23 cellular contexts compared by ENCODE assay signal in genomic region chr7:40749877-40750276, GRCh38.
DNase-seq lines count a peak whose midpoint lies in the region; ATAC-seq and TF ChIP-seq lines count a peak whose summit lies in the region.
"Had no signal": no experiment of that assay in that cellular context is flagged by ENCODE, and none has a peak within 500 bp of the region (broad histone marks: within the 10 kb centered on the region; RNA-seq: fewer than 3 reads in every experiment).

No MANE protein-coding gene starts in this region.

- H3K27me3 Mint-ChIP-seq in chondrocyte (ENCODE audit: low read depth), result no peaks in the 10 kb centered on the region
- H3K27me3 Mint-ChIP-seq: activated naive CD8-positive, alpha-beta T cell; natural killer cell treated with Interleukin-12 subunit alpha and Interleukin-12 subunit beta and Interleukin-15 and Interleukin-18, amount 100 ng/mL, for 72 hours had no signal

- H3K4me1 ChIP-seq in upper lobe of left lung, result no peaks in the 10 kb centered on the region
- H3K4me1 ChIP-seq: psoas muscle, upper lobe of right lung had no signal

- no peaks in the 10 kb centered on the region for H3K36me3 ChIP-seq in upper lobe of left lung
- H3K36me3 ChIP-seq: upper lobe of right lung had no signal

- H3K27ac Mint-ChIP-seq in chondrocyte (ENCODE audit: unreplicated experiment), result peak overlapping the region; percentile 67
- H3K27ac Mint-ChIP-seq: activated naive CD8-positive, alpha-beta T cell; natural killer cell treated with Interleukin-12 subunit alpha and Interleukin-12 subunit beta and Interleukin-15 and Interleukin-18, amount 100 ng/mL, for 72 hours; stimulated activated effector memory CD8-positive, alpha-beta T cell treated with anti-CD3 and anti-CD28 coated beads, Interleukin-12 subunit alpha, Interleukin-12 subunit beta, amount 100 ng/mL, for 72 hours had no signal

- peak; percentile 52 for DNase-seq in AG10803 (ENCODE audit: low read depth)
- DNase-seq in NCI-H226, result peak; percentile 40
- no peak for DNase-seq in chondrocyte (ENCODE audit: low spot score)
- peak; percentile 31 for DNase-seq in non-pigmented ciliary epithelial cell (ENCODE audit: low read depth)
- no peak for DNase-seq in stimulated activated CD4-positive, alpha-beta T cell treated with anti-CD3 and anti-CD28 coated beads, Interleukin-12 subunit alpha, Interleukin-12 subunit beta, amount 100 ng/mL, for 4 hours
- DNase-seq in stimulated activated naive CD4-positive, alpha-beta T cell treated with Interleukin-2 at 50 U/mL for 16 hours (lab: John Stamatoyannopoulos, UW), result no peak
- no peak for DNase-seq in upper lobe of left lung
- DNase-seq: ACHN; activated CD4-positive, CD25-positive, alpha-beta regulatory T cell; effector memory CD4-positive, alpha-beta T cell; hypothalamus; KG1; kidney; mesenchymal stem cell; NCI-H1092; NCI-H69; psoas muscle; T-helper 2 cell; upper lobe of right lung had no signal

- ATAC-seq in upper lobe of left lung (ENCODE audit: low FRiP score in 2 of 2) (no peak), HG02759 (IDR thresholded peaks at IDR 0.05; ENCODE audit: unreplicated experiment) (no peak)
- ATAC-seq: natural killer cell treated with Interleukin-12 subunit alpha and Interleukin-12 subunit beta and Interleukin-15 and Interleukin-18, amount 100 ng/mL, for 72 hours; psoas muscle; stimulated activated effector memory CD8-positive, alpha-beta T cell treated with anti-CD3 and anti-CD28 coated beads, Interleukin-12 subunit alpha, Interleukin-12 subunit beta, amount 100 ng/mL, for 72 hours; upper lobe of right lung had no signal

- no peaks in the 10 kb centered on the region for H3K9me3 Mint-ChIP-seq in chondrocyte (ENCODE audit: low read depth)
- H3K9me3 Mint-ChIP-seq: natural killer cell treated with Interleukin-12 subunit alpha and Interleukin-12 subunit beta and Interleukin-15 and Interleukin-18, amount 100 ng/mL, for 72 hours had no signal

- H3K4me3 Mint-ChIP-seq in chondrocyte (ENCODE audit: unreplicated experiment), result no peak overlapping the region
- H3K4me3 Mint-ChIP-seq: activated naive CD8-positive, alpha-beta T cell; natural killer cell treated with Interleukin-12 subunit alpha and Interleukin-12 subunit beta and Interleukin-15 and Interleukin-18, amount 100 ng/mL, for 72 hours; stimulated activated effector memory CD8-positive, alpha-beta T cell treated with anti-CD3 and anti-CD28 coated beads, Interleukin-12 subunit alpha, Interleukin-12 subunit beta, amount 100 ng/mL, for 72 hours had no signal

- TF ChIP-seq POLR2A in upper lobe of left lung (IDR thresholded peaks at IDR 0.05), result no peak

- no peaks in the 10 kb centered on the region for H3K27me3 ChIP-seq in upper lobe of left lung
- H3K27me3 ChIP-seq: upper lobe of right lung had no signal

- H3K4me1 Mint-ChIP-seq in chondrocyte (ENCODE audit: low read depth), result peaks cover 51% of the 10 kb centered on the region
- H3K4me1 Mint-ChIP-seq: stimulated activated effector memory CD8-positive, alpha-beta T cell treated with anti-CD3 and anti-CD28 coated beads, Interleukin-12 subunit alpha, Interleukin-12 subunit beta, amount 100 ng/mL, for 72 hours had no signal

- 82 to 88% methylated on average over 5 of the region's 5 CpGs for WGBS in upper lobe of left lung, 2 donors

- H3K27ac ChIP-seq in upper lobe of left lung, result no peak overlapping the region
- H3K27ac ChIP-seq: psoas muscle, upper lobe of right lung had no signal

- TF ChIP-seq CTCF in AG10803 (conservative IDR thresholded peaks at IDR 0.05; ENCODE audit: low read length), result no peak
- TF ChIP-seq CTCF in chondrocyte (IDR thresholded peaks at IDR 0.05), result no peak
- no peak for TF ChIP-seq CTCF in upper lobe of left lung (IDR thresholded peaks at IDR 0.05)

- no peak overlapping the region for H3K4me3 ChIP-seq in AG10803 (ENCODE audit: low read length)
- no peak overlapping the region for H3K4me3 ChIP-seq in upper lobe of left lung
- H3K4me3 ChIP-seq: psoas muscle, upper lobe of right lung had no signal

- H3K9me3 ChIP-seq in upper lobe of left lung, result no peaks in the 10 kb centered on the region
- H3K9me3 ChIP-seq: psoas muscle, upper lobe of right lung had no signal

- H3K36me3 Mint-ChIP-seq in chondrocyte (ENCODE audit: low read depth), result peaks cover 3% of the 10 kb centered on the region
- H3K36me3 Mint-ChIP-seq: natural killer cell treated with Interleukin-12 subunit alpha and Interleukin-12 subunit beta and Interleukin-15 and Interleukin-18, amount 100 ng/mL, for 72 hours; stimulated activated effector memory CD8-positive, alpha-beta T cell treated with anti-CD3 and anti-CD28 coated beads, Interleukin-12 subunit alpha, Interleukin-12 subunit beta, amount 100 ng/mL, for 72 hours had no signal

- TF ChIP-seq EP300 in upper lobe of left lung (IDR thresholded peaks at IDR 0.05), result no peak

Comparison
In these comparisons a context has a peak if more than half of its experiments do, and no peak if none do; other contexts are left out.
1. DNase-seq: peak in AG10803 (single experiment), NCI-H226 (single experiment) and non-pigmented ciliary epithelial cell (single experiment); none in chondrocyte (single experiment), stimulated activated CD4-positive, alpha-beta T cell treated with anti-CD3 and anti-CD28 coated beads, Interleukin-12 subunit alpha, Interleukin-12 subunit beta, amount 100 ng/mL, for 4 hours (single experiment), stimulated activated naive CD4-positive, alpha-beta T cell treated with Interleukin-2 at 50 U/mL for 16 hours (single experiment) and upper lobe of left lung (0 of 2).